In genomic region chr3:184656991-184657669, GRCh38 we compare ENCODE assay signal across 8 cellular contexts. TPM values are rescaled to one million over a fixed set of nuclear protein-coding genes. Genes with fewer than 3 reads are reported as not detected.
A peak's percentile ranks its signal among the peaks of the same experiment; 100 is the strongest.
DNase-seq lines count a peak whose midpoint lies in the region; ATAC-seq, FAIRE-seq and TF ChIP-seq lines count a peak whose summit lies in the region.

No MANE protein-coding gene starts in this region.

- TF ChIP-seq EP300 in HepG2 (IDR thresholded peaks at IDR 0.05; ENCODE audit: low read depth in 2 of 2, low read length in 2 of 2) (no peak), HepG2 (CRISPR knock-in tag; IDR thresholded peaks at IDR 0.05; ENCODE audit: borderline replicate concordance) (no peak), gastroesophageal sphincter (IDR thresholded peaks at IDR 0.05) (no peak)

- H3K4me3 ChIP-seq in SJCRH30 (no peak overlapping the region), HepG2 (replicated peaks in 1 of 3; ENCODE audit: insufficient read depth in 1 of 3, low read depth in 2 of 3, low read length in 3 of 3) (no peak overlapping the region), gastroesophageal sphincter (no peak overlapping the region)

- no peak for TF ChIP-seq RAD21 in HepG2 (CRISPR knock-in tag; IDR thresholded peaks at IDR 0.05)

- DNase-seq in NCI-H345 (lab: John Stamatoyannopoulos, UW) (peak; percentile 24), NCI-H345 treated with DMSO at 0.1 percent for 48 hours (lab: John Stamatoyannopoulos, UW; ENCODE audit: unreplicated experiment) (no peak), SJCRH30 (peak; percentile 90 to 92), non-pigmented ciliary epithelial cell (ENCODE audit: low read depth) (peak; percentile 87), HepG2 (ENCODE audit: low spot score) (no peak), NCI-H774 (lab: John Stamatoyannopoulos, UW) (no peak)

- no peak overlapping the region for H3K9ac ChIP-seq in HepG2 (ENCODE audit: insufficient read depth, low read depth, low read length)

- no peak for TF ChIP-seq POLR2A in HepG2 (IDR thresholded peaks at IDR 0.05; ENCODE audit: insufficient read depth in 1 of 2, low read depth in 2 of 2, low read length in 2 of 2)
- TF ChIP-seq POLR2A in gastroesophageal sphincter (IDR thresholded peaks at IDR 0.05) = no peak

- no peak overlapping the region for H3K4me2 ChIP-seq in HepG2 (ENCODE audit: low read depth, low read length)

- H2AFZ ChIP-seq in HepG2 (ENCODE audit: low read length) = no peak overlapping the region

- POLR2A ChIA-PET in HepG2 (lab: Yijun Ruan, JAX) = no interaction called here

- no peaks in the 10 kb centered on the region for H3K79me2 ChIP-seq in HepG2 (ENCODE audit: insufficient read depth, low read length)

- no peak for FAIRE-seq in HepG2 (lab: Jason Lieb, UNC)

- TF ChIP-seq CTCF in HepG2 (CRISPR knock-in tag; IDR thresholded peaks at IDR 0.05) (no peak), gastroesophageal sphincter (IDR thresholded peaks at IDR 0.05) (no peak)

- in situ Hi-C loops in HepG2 (cut with HindIII; ENCODE audit: extremely low pct_ligation_motif_present, low pct_unique_long_range_greater_than_20kb) = no loop called here

- H3K27me3 ChIP-seq in SJCRH30 (no peaks in the 10 kb centered on the region), HepG2 (ENCODE audit: control insufficient read depth in 1 of 2, insufficient read depth in 2 of 2, low read length in 2 of 2) (peaks cover 0 to 12% of the 10 kb centered on the region in 2 experiments; a peak in 3 of 5 replicates), gastroesophageal sphincter (no peaks in the 10 kb centered on the region)

- CTCF ChIA-PET in HepG2 (lab: Yijun Ruan, JAX; ENCODE audit: low intra/inter-chr PET ratio, low total read pairs) = no interaction called here

- H3K4me1 ChIP-seq in SJCRH30 (peaks cover 33% of the 10 kb centered on the region), HepG2 (ENCODE audit: insufficient read depth, low read length) (peaks cover 24% of the 10 kb centered on the region), gastroesophageal sphincter (no peaks in the 10 kb centered on the region)

- H3K9me3 ChIP-seq in SJCRH30 (replicated peaks) (no peaks in the 10 kb centered on the region), HepG2 (ENCODE audit: low read length) (no peaks in the 10 kb centered on the region), gastroesophageal sphincter (peaks cover 0 to 7% (median 0%) of the 10 kb centered on the region in 3 donors)

- intact Hi-C loops in HepG2 (cut with micrococcal nuclease; ENCODE audit: unreplicated experiment) = no loop called here

- H3K36me3 ChIP-seq in SJCRH30 = no peaks in the 10 kb centered on the region
- H3K36me3 ChIP-seq in HepG2 (replicated peaks in 1 of 2; ENCODE audit: control insufficient read depth in 1 of 2, insufficient read depth in 2 of 2, low read length in 2 of 2) = no peaks in the 10 kb centered on the region
- no peaks in the 10 kb centered on the region for H3K36me3 ChIP-seq in gastroesophageal sphincter

- no peaks in the 10 kb centered on the region for H4K20me1 ChIP-seq in HepG2 (ENCODE audit: insufficient read depth, low read length)

- no TSS peak for BruUV-seq in HepG2 (replicated peaks; lab: Mats Ljungman, UMichigan)

- ATAC-seq in HG02763 (IDR thresholded peaks at IDR 0.05; ENCODE audit: unreplicated experiment) (peak; percentile 70), HepG2 (no peak), gastroesophageal sphincter (no peak)

- H3K27ac ChIP-seq in SJCRH30 (peak overlapping the region; percentile 99), HepG2 (ENCODE audit: extremely low read length, insufficient read depth, low read length) (no peak overlapping the region), gastroesophageal sphincter (no peak overlapping the region)

- 55% methylated on average over 10 of the region's 10 CpGs for WGBS in HepG2 (ENCODE audit: low lambda C conversion rate)
- 53 to 85% methylated on average over 3 to 8 of the region's 10 CpGs for WGBS in gastroesophageal sphincter (ENCODE audit: low coverage in 1 of 2), 2 donors

TF ChIP-seq in HepG2, 621 proteins besides CTCF, POLR2A, EP300 and RAD21:
- TF ChIP-seq SMC3 (IDR thresholded peaks at IDR 0.05; ENCODE audit: low read length) (no peak), SP140L (CRISPR knock-in tag; IDR thresholded peaks at IDR 0.05; ENCODE audit: borderline replicate concordance) (no peak), ZNF431 (CRISPR knock-in tag; IDR thresholded peaks at IDR 0.05; ENCODE audit: borderline replicate concordance, low read depth) (no peak), SETDB1 (CRISPR knock-in tag; IDR thresholded peaks at IDR 0.05; ENCODE audit: borderline replicate concordance) (no peak), ZNF3 (CRISPR knock-in tag; IDR thresholded peaks at IDR 0.05) (no peak), ZBTB21 (CRISPR knock-in tag; IDR thresholded peaks at IDR 0.05) (no peak)

RNA-seq across cellular contexts. Expression of gene MAGEF1, which starts 54.7 kb away (rescaled TPM):
- 54.3 and 58.7 TPM in 2 replicates for total RNA-seq in SJCRH30 (2014; rRNA removed; shearing (Covaris generic))
- total RNA-seq in HepG2 (2016; rRNA removed; fragmentation: Illumina TruSeq; extraction: Trizol) (60.5 and 62.4 TPM in 2 replicates), gastroesophageal sphincter (10 to 100 TPM; 36.9 to 47.8 (median 41.9) TPM)
- total RNA-seq in HepG2 (2016; cell fraction: cytosol; rRNA removed; fragmentation: Illumina TruSeq; extraction: Trizol; ENCODE audit: low read depth) = 11.1 and 11.7 TPM in 2 replicates
- 62.2 and 63.0 TPM in 2 replicates for total RNA-seq in HepG2 (2016; cell fraction: insoluble cytoplasmic fraction; rRNA removed; fragmentation: Illumina TruSeq; extraction: Trizol)
- total RNA-seq in HepG2 (2016; cell fraction: membrane; rRNA removed; fragmentation: Illumina TruSeq; extraction: Trizol) = 35.0 and 37.6 TPM in 2 replicates
- 29.3 and 33.3 TPM in 2 replicates for total RNA-seq in HepG2 (2016; cell fraction: nucleus; rRNA removed; fragmentation: Illumina TruSeq; extraction: Trizol)
- polyA plus RNA-seq in HepG2 (2011; rRNA removed) = 26.0 and 28.4 TPM in 2 replicates
- polyA plus RNA-seq in HepG2 (2011; cell fraction: cytosol; rRNA removed) = 28.8 and 31.3 TPM in 2 replicates
- polyA plus RNA-seq in HepG2 (2011; cell fraction: nucleus; rRNA removed) = 9.3 and 9.9 TPM in 2 replicates
- polyA plus RNA-seq in HepG2 (2012) = 40.7 and 43.6 TPM in 2 replicates
- 9.6 and 9.9 TPM in 2 replicates for polyA plus RNA-seq in HepG2 (2016; cell fraction: cytosol; fragmentation: Illumina TruSeq; extraction: Trizol; ENCODE audit: low read depth)
- 85.1 and 85.2 TPM in 2 replicates for polyA plus RNA-seq in HepG2 (2016; cell fraction: insoluble cytoplasmic fraction; fragmentation: Illumina TruSeq; extraction: Trizol; ENCODE audit: low read depth)
- polyA plus RNA-seq in HepG2 (2016; cell fraction: membrane; fragmentation: Illumina TruSeq; extraction: Trizol; ENCODE audit: low read depth) = 27.9 and 30.4 TPM in 2 replicates
- 55.9 and 56.3 TPM in 2 replicates for polyA plus RNA-seq in HepG2 (2016; cell fraction: nucleus; fragmentation: Illumina TruSeq; extraction: Trizol; ENCODE audit: insufficient read depth, low read depth)
- 7.2 and 10.5 TPM in 2 replicates for polyA minus RNA-seq in HepG2 (2011; rRNA and poly(A)+ RNA removed; ENCODE audit: low replicate concordance)
- polyA minus RNA-seq in HepG2 (2011; cell fraction: cytosol; rRNA and poly(A)+ RNA removed) = 18.7 and 19.4 TPM in 2 replicates
- polyA minus RNA-seq in HepG2 (2011; cell fraction: nucleus; rRNA and poly(A)+ RNA removed) = 8.4 and 9.0 TPM in 2 replicates

Comparison
In these comparisons a context has a peak if more than half of its experiments do, and no peak if none do; other contexts are left out.
1. DNase-seq: peak in NCI-H345 (single experiment), SJCRH30 (2 of 2) and non-pigmented ciliary epithelial cell (single experiment); none in NCI-H345 treated with DMSO at 0.1 percent for 48 hours (single experiment), HepG2 (single experiment) and NCI-H774 (single experiment).